23 cellular contexts compared by ENCODE assay signal in genomic region chr21:42768324-42769121, GRCh38.
DNase-seq lines count a peak whose midpoint lies in the region; ATAC-seq and TF ChIP-seq lines count a peak whose summit lies in the region.
"Had no signal": no experiment of that assay in that cellular context is flagged by ENCODE, and none has a peak within 500 bp of the region (broad histone marks: within the 10 kb centered on the region; RNA-seq: fewer than 3 reads in every experiment).

No MANE protein-coding gene starts in this region.

- H3K9me3 Mint-ChIP-seq in activated CD8-positive, alpha-beta memory T cell treated with anti-CD3 and anti-CD28 coated beads, Interleukin-2, amount 10 ng/mL, durations not matched to agents 7 days and 5 days (ENCODE audit: low read depth) = no peaks in the 10 kb centered on the region
- no peaks in the 10 kb centered on the region for H3K9me3 Mint-ChIP-seq in endothelial cell (ENCODE audit: unreplicated experiment)
- H3K9me3 Mint-ChIP-seq: CD4-positive, alpha-beta T cell had no signal

- no peak for ATAC-seq in activated CD8-positive, alpha-beta memory T cell treated with anti-CD3 and anti-CD28 coated beads, Interleukin-2, amount 10 ng/mL, durations not matched to agents 7 days and 5 days
- no peak for ATAC-seq in GM18868 (IDR thresholded peaks at IDR 0.05; ENCODE audit: unreplicated experiment)
- ATAC-seq: HepG2 had no signal

- H3K79me2 ChIP-seq in osteoblast (ENCODE audit: insufficient read depth, low read length) = no peaks in the 10 kb centered on the region

- CTCF ChIA-PET in activated CD8-positive, alpha-beta memory T cell treated with anti-CD3 and anti-CD28 coated beads, Interleukin-2, amount 10 ng/mL, durations not matched to agents 7 days and 5 days (lab: Charles Lee) = no interaction called here

- no peaks in the 10 kb centered on the region for H3K27me3 ChIP-seq in osteoblast (ENCODE audit: insufficient read depth, low read length)
- H3K27me3 ChIP-seq: SJSA1 had no signal

- no peaks in the 10 kb centered on the region for H3K36me3 Mint-ChIP-seq in activated CD8-positive, alpha-beta memory T cell treated with anti-CD3 and anti-CD28 coated beads, Interleukin-2, amount 10 ng/mL, durations not matched to agents 7 days and 5 days
- H3K36me3 Mint-ChIP-seq in endothelial cell (ENCODE audit: low read depth, unreplicated experiment) = peaks cover 43% of the 10 kb centered on the region

- no peaks in the 10 kb centered on the region for H4K20me1 ChIP-seq in osteoblast (ENCODE audit: insufficient read depth, low read length)

- H3K27ac ChIP-seq in osteoblast (ENCODE audit: low read depth, low read length) = no peak overlapping the region
- H3K27ac ChIP-seq: 22Rv1, GM23248, PC-9, SJSA1 had no signal

- peak; percentile 61 for DNase-seq in activated CD8-positive, alpha-beta memory T cell treated with anti-CD3 and anti-CD28 coated beads, Interleukin-2, amount 10 ng/mL, durations not matched to agents 7 days and 5 days
- DNase-seq in activated CD8-positive, alpha-beta memory T cell treated with anti-CD3 and anti-CD28 coated beads, Interleukin-2, amount 50 U/mL, for 4 hours = no peak
- DNase-seq in NCI-H748 (lab: John Stamatoyannopoulos, UW; ENCODE audit: unreplicated experiment) (peak; percentile 37), endothelial cell (ENCODE audit: low spot score) (no peak), osteoblast (ENCODE audit: insufficient read length, low spot score, missing footprints) (peak; percentile 85), NCI-H774 (lab: John Stamatoyannopoulos, UW) (no peak)
- no peak for DNase-seq in stimulated activated CD8-positive, alpha-beta memory T cell treated with anti-CD3 and anti-CD28 coated beads, Interleukin-4, amount 100 ng/mL, for 48 hours
- DNase-seq: CD4-positive, alpha-beta T cell; COR-L47; DMS53; GM23248; H7; Karpas-422; NCI-H1092 treated with DMSO at 0.1 percent for 48 hours; NCI-H1694; NCI-H2081; NCI-H2227 treated with DMSO at 0.1 percent for 48 hours; NCI-H526 treated with DMSO at 0.1 percent for 48 hours; PC-9 had no signal

- TF ChIP-seq CTCF in endothelial cell (IDR thresholded peaks at IDR 0.05; ENCODE audit: unreplicated experiment) = no peak
- TF ChIP-seq CTCF in osteoblast (IDR thresholded peaks at IDR 0.05; ENCODE audit: extremely low read depth, low read depth, low read length) = no peak

- H3K4me2 ChIP-seq in osteoblast (ENCODE audit: insufficient read depth, low read length) = no peak overlapping the region
- H3K4me2 ChIP-seq: PC-9 had no signal

- H2AFZ ChIP-seq in osteoblast (ENCODE audit: low read length) = no peak overlapping the region
- H2AFZ ChIP-seq: GM23248, PC-9 had no signal

- H3K4me3 Mint-ChIP-seq in activated CD8-positive, alpha-beta memory T cell treated with anti-CD3 and anti-CD28 coated beads, Interleukin-2, amount 10 ng/mL, durations not matched to agents 7 days and 5 days = no peak overlapping the region
- peak overlapping the region; percentile 76 for H3K4me3 Mint-ChIP-seq in endothelial cell (ENCODE audit: unreplicated experiment)
- H3K4me3 Mint-ChIP-seq: CD4-positive, alpha-beta T cell had no signal

- H3K36me3 ChIP-seq in osteoblast (ENCODE audit: insufficient read depth, low read length) = no peaks in the 10 kb centered on the region
- H3K36me3 ChIP-seq: SJSA1 had no signal

- no peaks in the 10 kb centered on the region for H3K4me1 ChIP-seq in osteoblast (ENCODE audit: insufficient read depth, low read length)
- H3K4me1 ChIP-seq: SJSA1 had no signal

- H3K4me1 Mint-ChIP-seq in activated CD8-positive, alpha-beta memory T cell treated with anti-CD3 and anti-CD28 coated beads, Interleukin-2, amount 10 ng/mL, durations not matched to agents 7 days and 5 days = peaks cover 11% of the 10 kb centered on the region
- peaks cover 3% of the 10 kb centered on the region for H3K4me1 Mint-ChIP-seq in endothelial cell (ENCODE audit: unreplicated experiment)

- no peaks in the 10 kb centered on the region for H3K9me3 ChIP-seq in osteoblast (ENCODE audit: low read depth, low read length)
- H3K9me3 ChIP-seq: SJSA1 had no signal

- H3K27me3 Mint-ChIP-seq in activated CD8-positive, alpha-beta memory T cell treated with anti-CD3 and anti-CD28 coated beads, Interleukin-2, amount 10 ng/mL, durations not matched to agents 7 days and 5 days = no peaks in the 10 kb centered on the region
- peaks cover 22% of the 10 kb centered on the region for H3K27me3 Mint-ChIP-seq in endothelial cell (ENCODE audit: unreplicated experiment)
- H3K27me3 Mint-ChIP-seq: CD4-positive, alpha-beta T cell had no signal

- H3K4me3 ChIP-seq in osteoblast (ENCODE audit: insufficient read depth, low read length) = no peak overlapping the region
- H3K4me3 ChIP-seq: GM23248, PC-9, SJSA1 had no signal

- H3K27ac Mint-ChIP-seq in activated CD8-positive, alpha-beta memory T cell treated with anti-CD3 and anti-CD28 coated beads, Interleukin-2, amount 10 ng/mL, durations not matched to agents 7 days and 5 days = no peak overlapping the region
- peak overlapping the region; percentile 39 for H3K27ac Mint-ChIP-seq in endothelial cell (ENCODE audit: unreplicated experiment)
- H3K27ac Mint-ChIP-seq: CD4-positive, alpha-beta T cell had no signal

Comparison
In these comparisons a context has a peak if more than half of its experiments do, and no peak if none do; other contexts are left out.
1. DNase-seq: peak in activated CD8-positive, alpha-beta memory T cell treated with anti-CD3 and anti-CD28 coated beads, Interleukin-2, amount 10 ng/mL, durations not matched to agents 7 days and 5 days (single experiment), NCI-H748 (single experiment) and osteoblast (single experiment); none in activated CD8-positive, alpha-beta memory T cell treated with anti-CD3 and anti-CD28 coated beads, Interleukin-2, amount 50 U/mL, for 4 hours (single experiment), endothelial cell (single experiment), NCI-H774 (single experiment) and stimulated activated CD8-positive, alpha-beta memory T cell treated with anti-CD3 and anti-CD28 coated beads, Interleukin-4, amount 100 ng/mL, for 48 hours (single experiment).